ENCODE assay signal across 9 cellular contexts in genomic region chr17:17590141-17590735, GRCh38. TPM values are rescaled to one million over a fixed set of nuclear protein-coding genes. Genes with fewer than 3 reads are reported as not detected.
A peak's percentile ranks its signal among the peaks of the same experiment; 100 is the strongest.
DNase-seq lines count a peak whose midpoint lies in the region; ATAC-seq lines count a peak whose summit lies in the region.
"Had no signal": no experiment of that assay in that cellular context is flagged by ENCODE, and none has a peak within 500 bp of the region (broad histone marks: within the 10 kb centered on the region; RNA-seq: fewer than 3 reads in every experiment).

No MANE protein-coding gene starts in this region.

- CTCF ChIA-PET in activated CD4-positive, alpha-beta T cell treated with anti-CD3 and anti-CD28 coated beads for 36 hours (lab: Charles Lee): interaction anchor here (0.6 to 2.3 kb wide), 5 partner anchors 11 to 313 kb away, joined by 4 to 11 read pairs (median 5); partner anchors contain the start of gene RASD1
- CTCF ChIA-PET in activated CD4-positive, alpha-beta memory T cell treated with anti-CD3 and anti-CD28 coated beads for 36 hours (lab: Charles Lee): interaction anchor here (0.6 to 2.9 kb wide), 5 partner anchors 21 to 94 kb away, joined by 3 to 20 read pairs (median 8); partner anchors contain the start of gene RASD1

- no peaks in the 10 kb centered on the region for H3K27me3 ChIP-seq in iPS-18a (ENCODE audit: control insufficient read depth, insufficient read depth, low read length)

- H3K9ac ChIP-seq in iPS-18a (ENCODE audit: low read length): peak overlapping the region; percentile 61

- H3K4me1 ChIP-seq in iPS-18a (ENCODE audit: control insufficient read depth, low read depth, low read length): peaks cover 4% of the 10 kb centered on the region

- no peak for DNase-seq in activated CD4-positive, alpha-beta T cell treated with anti-CD3 and anti-CD28 coated beads for 36 hours
- DNase-seq in activated CD4-positive, alpha-beta T cell treated with anti-CD3 and anti-CD28 coated beads for 1 hour: no peak
- DNase-seq in activated CD4-positive, alpha-beta memory T cell treated with anti-CD3 and anti-CD28 coated beads for 36 hours: no peak
- DNase-seq in stimulated activated CD4-positive, alpha-beta T cell treated with anti-CD3 and anti-CD28 coated beads, Interleukin-12 subunit alpha, Interleukin-12 subunit beta, amount 100 ng/mL, for 4 hours: no peak
- DNase-seq in medulla oblongata (ENCODE audit: extremely low spot score): no peak
- DNase-seq: NCI-H2171 treated with DMSO at 0.1 percent for 48 hours had no signal

- no peak for ATAC-seq in activated CD4-positive, alpha-beta T cell treated with anti-CD3 and anti-CD28 coated beads for 36 hours
- no peak for ATAC-seq in HG02884 (IDR thresholded peaks at IDR 0.05; ENCODE audit: unreplicated experiment)

- no peaks in the 10 kb centered on the region for H3K36me3 ChIP-seq in iPS-18a (ENCODE audit: control insufficient read depth, low read depth, low read length)

- peak overlapping the region; percentile 92 for H3K4me3 ChIP-seq in iPS-18a (ENCODE audit: low read length)

- intact Hi-C loops in activated CD4-positive, alpha-beta T cell treated with anti-CD3 and anti-CD28 coated beads for 36 hours (cut with DNase I, micrococcal nuclease): loop anchor here (2.0 to 5.0 kb wide), 5 partner anchors 93 to 449 kb away; partner anchors contain the start of genes ATPAF2 (in 1 of the 2), GID4 (in 1 of the 2), PLD6 (in 1 of the 2) and RASD1 (in 1 of the 2)
- intact Hi-C loops in activated CD4-positive, alpha-beta memory T cell treated with anti-CD3 and anti-CD28 coated beads for 36 hours (cut with micrococcal nuclease): loop anchor here (2.0 to 10.0 kb wide), 5 partner anchors 39 to 385 kb away; partner anchors contain the start of genes COPS3, DRC3, MED9 and TOM1L2

- H3K27me3 Mint-ChIP-seq in activated CD4-positive, alpha-beta T cell treated with anti-CD3 and anti-CD28 coated beads for 36 hours: no peaks in the 10 kb centered on the region
- no peaks in the 10 kb centered on the region for H3K27me3 Mint-ChIP-seq in activated CD4-positive, alpha-beta memory T cell treated with anti-CD3 and anti-CD28 coated beads for 36 hours

- H3K27ac ChIP-seq in iPS-18a (ENCODE audit: low read length) (no peak overlapping the region), temporal lobe (ENCODE audit: low read depth, low read length) (peak overlapping the region; percentile 82)

- H3K9me3 Mint-ChIP-seq in activated CD4-positive, alpha-beta T cell treated with anti-CD3 and anti-CD28 coated beads for 36 hours (ENCODE audit: low read depth): no peaks in the 10 kb centered on the region
- no peaks in the 10 kb centered on the region for H3K9me3 Mint-ChIP-seq in activated CD4-positive, alpha-beta memory T cell treated with anti-CD3 and anti-CD28 coated beads for 36 hours

- peaks cover 21% of the 10 kb centered on the region for H3K4me1 Mint-ChIP-seq in activated CD4-positive, alpha-beta T cell treated with anti-CD3 and anti-CD28 coated beads for 36 hours
- H3K4me1 Mint-ChIP-seq in activated CD4-positive, alpha-beta memory T cell treated with anti-CD3 and anti-CD28 coated beads for 36 hours (ENCODE audit: low read depth): peaks cover 23% of the 10 kb centered on the region

- POLR2A ChIA-PET in activated CD4-positive, alpha-beta T cell treated with anti-CD3 and anti-CD28 coated beads for 36 hours (lab: Charles Lee): no interaction called here
- POLR2A ChIA-PET in activated CD4-positive, alpha-beta memory T cell treated with anti-CD3 and anti-CD28 coated beads for 36 hours (lab: Charles Lee): interaction anchor here (1.4 to 1.6 kb wide), 2 partner anchors 9 to 94 kb away, joined by 5 to 9 read pairs; partner anchors contain the start of gene RASD1

- no peaks in the 10 kb centered on the region for H3K9me3 ChIP-seq in iPS-18a (ENCODE audit: control insufficient read depth, low read depth, low read length)

- peak overlapping the region; percentile 92 for H3K4me3 Mint-ChIP-seq in activated CD4-positive, alpha-beta T cell treated with anti-CD3 and anti-CD28 coated beads for 36 hours
- H3K4me3 Mint-ChIP-seq in activated CD4-positive, alpha-beta memory T cell treated with anti-CD3 and anti-CD28 coated beads for 36 hours: peak overlapping the region; percentile 88

- H3K36me3 Mint-ChIP-seq in activated CD4-positive, alpha-beta T cell treated with anti-CD3 and anti-CD28 coated beads for 36 hours (ENCODE audit: low read depth): no peaks in the 10 kb centered on the region
- H3K36me3 Mint-ChIP-seq in activated CD4-positive, alpha-beta memory T cell treated with anti-CD3 and anti-CD28 coated beads for 36 hours: no peaks in the 10 kb centered on the region

- peak overlapping the region; percentile 95 for H3K27ac Mint-ChIP-seq in activated CD4-positive, alpha-beta T cell treated with anti-CD3 and anti-CD28 coated beads for 36 hours
- H3K27ac Mint-ChIP-seq in activated CD4-positive, alpha-beta memory T cell treated with anti-CD3 and anti-CD28 coated beads for 36 hours: peak overlapping the region; percentile 38

RNA-seq across cellular contexts. Expression of gene PEMT, which starts 1.3 kb away (rescaled TPM):
- total RNA-seq in activated CD4-positive, alpha-beta T cell treated with anti-CD3 and anti-CD28 coated beads for 36 hours: 10 to 100 TPM; 30.4 to 32.3 TPM
- 10 to 100 TPM; 38.3 to 41.1 TPM for total RNA-seq in activated CD4-positive, alpha-beta memory T cell treated with anti-CD3 and anti-CD28 coated beads for 36 hours
- 19.9 TPM for total RNA-seq in temporal lobe
